Comparison of ENCODE assay signal across 15 cellular contexts in the genomic region with DNA sequence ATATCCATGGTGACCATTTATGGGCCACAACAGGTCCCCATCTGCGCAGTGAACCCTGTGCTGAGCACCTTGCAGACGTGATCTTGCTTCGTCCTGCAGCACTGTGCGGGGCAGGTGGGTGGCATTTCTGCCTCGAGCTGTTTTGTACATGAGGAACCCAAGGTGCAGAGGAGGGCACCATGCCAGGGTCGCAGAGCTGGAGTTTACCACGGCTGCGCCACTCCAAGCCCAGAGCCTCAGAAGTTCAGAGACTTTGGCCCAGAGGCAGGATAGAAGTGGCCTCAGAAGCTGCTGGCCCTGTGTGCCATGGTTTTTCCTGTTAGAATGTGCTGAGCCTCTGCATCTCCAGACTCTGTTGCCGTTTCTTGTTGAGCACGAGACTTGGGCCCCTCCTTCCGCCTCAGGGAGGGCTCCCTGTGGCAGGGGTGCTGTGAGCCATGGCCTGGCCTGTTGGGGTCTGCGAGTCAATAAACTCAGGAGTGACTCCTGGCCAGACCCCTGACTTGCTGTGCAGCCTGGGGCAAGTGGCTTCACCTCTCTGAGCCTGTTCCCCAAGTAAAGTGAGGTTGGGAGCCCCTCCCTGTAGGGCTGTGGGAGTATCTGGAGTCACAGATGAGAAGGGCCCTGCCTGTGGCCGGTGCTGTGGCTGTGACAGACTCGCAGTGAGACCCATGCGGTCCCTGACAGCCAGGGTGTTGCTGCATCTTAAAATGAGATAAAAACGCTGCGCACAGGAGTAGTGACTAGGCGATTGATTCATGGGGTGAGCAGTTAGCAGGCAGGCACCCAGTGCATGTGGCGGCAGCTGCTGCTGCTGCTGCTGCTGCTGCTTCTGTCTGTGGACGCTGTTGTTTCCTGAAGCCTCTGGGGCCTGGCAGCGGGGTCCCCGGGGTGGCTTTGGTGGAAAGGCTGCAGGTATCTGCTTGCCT. TPM values are rescaled to one million over a fixed set of nuclear protein-coding genes. Genes with fewer than 3 reads are reported as not detected.
DNase-seq lines count a peak whose midpoint lies in the region; ATAC-seq and TF ChIP-seq lines count a peak whose summit lies in the region.
"Had no signal": no experiment of that assay in that cellular context is flagged by ENCODE, and none has a peak within 500 bp of the region (broad histone marks: within the 10 kb centered on the region; RNA-seq: fewer than 3 reads in every experiment).

No MANE protein-coding gene starts in this region.

- no peaks in the 10 kb centered on the region for H3K9me3 Mint-ChIP-seq in osteocyte (ENCODE audit: unreplicated experiment)
- no peaks in the 10 kb centered on the region for H3K9me3 Mint-ChIP-seq in activated T-helper 17 cell treated with anti-CD3 and anti-CD28 coated beads, Interleukin-2, amount 50 U/mL, for 72 hours
- H3K9me3 Mint-ChIP-seq: CD4-positive, alpha-beta T cell had no signal

- H3K4me3 ChIP-seq in DND-41 (ENCODE audit: low read depth in 1 of 2, low read length in 2 of 2) = no peak overlapping the region
- no peak overlapping the region for H3K4me3 ChIP-seq in OCI-LY1 (ENCODE audit: low read depth, low read length, poor library complexity, severe bottlenecking)
- H3K4me3 ChIP-seq: esophagus squamous epithelium, HAP-1 had no signal

- peaks cover 12% of the 10 kb centered on the region for H3K9me3 ChIP-seq in DND-41 (ENCODE audit: insufficient read depth, low read length, severe bottlenecking)
- H3K9me3 ChIP-seq in OCI-LY1 (ENCODE audit: low read length) = no peaks in the 10 kb centered on the region
- H3K9me3 ChIP-seq: esophagus squamous epithelium had no signal

- no peak overlapping the region for H2AFZ ChIP-seq in DND-41 (ENCODE audit: low read depth, low read length)
- no peak overlapping the region for H2AFZ ChIP-seq in OCI-LY1 (ENCODE audit: low read length)

- H4K20me1 ChIP-seq in DND-41 (ENCODE audit: insufficient read depth, low read length) (peaks cover 44% of the 10 kb centered on the region), OCI-LY1 (ENCODE audit: insufficient read depth, low read length) (no peaks in the 10 kb centered on the region)

- TF ChIP-seq POLR2A in erythroblast (IDR thresholded peaks at IDR 0.05; ENCODE audit: low read length) = peak; percentile 83

- H3K9ac ChIP-seq in DND-41 (ENCODE audit: low read depth, low read length) = no peak overlapping the region
- H3K9ac ChIP-seq in OCI-LY1 (ENCODE audit: low read length) = peak overlapping the region; percentile 43; the same call in 1 of the 2 replicates

- H3K4me2 ChIP-seq in DND-41 (ENCODE audit: insufficient read depth, low read length) (no peak overlapping the region), OCI-LY1 (ENCODE audit: low read length) (peak overlapping the region; percentile 6; the same call in 1 of the 2 replicates)

- DNase-seq in DND-41 (no peak), erythroblast (lab: John Stamatoyannopoulos, UW) (peak; percentile 96 to 99), osteocyte (ENCODE audit: extremely low spot score, unreplicated experiment) (peak; percentile 87), GM10248 (ENCODE audit: extremely low spot score) (no peak), NCI-H1092 (lab: John Stamatoyannopoulos, UW) (no peak), NCI-H526 treated with DMSO at 0.1 percent for 48 hours (lab: John Stamatoyannopoulos, UW) (no peak)
- DNase-seq: activated T-cell treated with anti-CD3 and anti-CD28 coated beads, Interleukin-2, amount 50 U/mL, for 4 hours; brain microvascular endothelial cell; CD4-positive, alpha-beta T cell; esophagus squamous epithelium; NCI-H2029 treated with DMSO at 0.1 percent for 48 hours; stimulated activated CD4-positive, alpha-beta T cell treated with anti-CD3 and anti-CD28 coated beads, Interleukin-15, amount 100 ng/mL, for 24 hours had no signal

- H3K4me1 Mint-ChIP-seq in osteocyte (ENCODE audit: unreplicated experiment) = peaks cover 15% of the 10 kb centered on the region
- peaks cover 8% of the 10 kb centered on the region for H3K4me1 Mint-ChIP-seq in activated T-helper 17 cell treated with anti-CD3 and anti-CD28 coated beads, Interleukin-2, amount 50 U/mL, for 72 hours

- no peak overlapping the region for H3K4me3 Mint-ChIP-seq in osteocyte (ENCODE audit: unreplicated experiment)
- H3K4me3 Mint-ChIP-seq in activated T-helper 17 cell treated with anti-CD3 and anti-CD28 coated beads, Interleukin-2, amount 50 U/mL, for 72 hours = no peak overlapping the region
- H3K4me3 Mint-ChIP-seq: activated T-cell treated with anti-CD3 and anti-CD28 coated beads, Interleukin-2, amount 50 U/mL, for 4 hours; CD4-positive, alpha-beta T cell had no signal

- CTCF ChIA-PET in GM10248 (lab: Yijun Ruan, JAX) = interaction anchor here (1.6 to 3.0 kb wide), 2 partner anchors 10 to 17 kb away, joined by 3 to 16 read pairs; no protein-coding TSS in a partner anchor

- H3K27me3 ChIP-seq in DND-41 (ENCODE audit: insufficient read depth, low read length, poor library complexity) = no peaks in the 10 kb centered on the region
- no peaks in the 10 kb centered on the region for H3K27me3 ChIP-seq in OCI-LY1 (ENCODE audit: insufficient read depth, low read length)
- H3K27me3 ChIP-seq: brain microvascular endothelial cell, esophagus squamous epithelium had no signal

- peaks cover 21% of the 10 kb centered on the region for H3K36me3 ChIP-seq in DND-41 (ENCODE audit: insufficient read depth, low read length)
- peaks cover 16% of the 10 kb centered on the region; the same call in 1 of the 2 replicates for H3K36me3 ChIP-seq in OCI-LY1 (ENCODE audit: insufficient read depth, low read length)

- POLR2A ChIA-PET in GM10248 (lab: Yijun Ruan, JAX) = no interaction called here

- TF ChIP-seq CTCF in DND-41 (IDR thresholded peaks at IDR 0.05; ENCODE audit: borderline replicate concordance, extremely low read depth, low read length, poor library complexity, severe bottlenecking) (no peak), OCI-LY1 (IDR thresholded peaks at IDR 0.05; ENCODE audit: low read length) (no peak), osteocyte (IDR thresholded peaks at IDR 0.05) (no peak), GM10248 (IDR thresholded peaks at IDR 0.05; ENCODE audit: control extremely low read depth, extremely low read depth, low read depth, missing control alignments) (no peak)

- H3K79me2 ChIP-seq in DND-41 (ENCODE audit: insufficient read depth, low read length) = peaks cover 4% of the 10 kb centered on the region; the same call in 1 of the 2 replicates
- H3K79me2 ChIP-seq in OCI-LY1 (ENCODE audit: insufficient read depth, low read length) = no peaks in the 10 kb centered on the region

- H3F3A ChIP-seq in OCI-LY1 (ENCODE audit: insufficient read depth, low read length) = no peaks in the 10 kb centered on the region

- H3K9me2 ChIP-seq in OCI-LY1 (ENCODE audit: low read depth, low read length) = no peaks in the 10 kb centered on the region

- no peaks in the 10 kb centered on the region for H3K27me3 Mint-ChIP-seq in osteocyte (ENCODE audit: unreplicated experiment)
- no peaks in the 10 kb centered on the region for H3K27me3 Mint-ChIP-seq in activated T-helper 17 cell treated with anti-CD3 and anti-CD28 coated beads, Interleukin-2, amount 50 U/mL, for 72 hours

- H3K27ac Mint-ChIP-seq in osteocyte (ENCODE audit: unreplicated experiment) = no peak overlapping the region
- no peak overlapping the region for H3K27ac Mint-ChIP-seq in activated T-helper 17 cell treated with anti-CD3 and anti-CD28 coated beads, Interleukin-2, amount 50 U/mL, for 72 hours
- H3K27ac Mint-ChIP-seq: CD4-positive, alpha-beta T cell had no signal

- no peak overlapping the region for H3K27ac ChIP-seq in DND-41 (ENCODE audit: low read length)
- H3K27ac ChIP-seq in OCI-LY1 (ENCODE audit: low read depth, low read length, poor library complexity, severe bottlenecking) = peak overlapping the region; percentile 94
- H3K27ac ChIP-seq: brain microvascular endothelial cell, esophagus squamous epithelium had no signal

- H3K4me1 ChIP-seq in DND-41 (ENCODE audit: insufficient read depth, low read length) = no peaks in the 10 kb centered on the region
- H3K4me1 ChIP-seq in OCI-LY1 (ENCODE audit: insufficient read depth, low read length, severe bottlenecking) = peaks cover 67% of the 10 kb centered on the region
- H3K4me1 ChIP-seq: HAP-1 had no signal

- H3K36me3 Mint-ChIP-seq in osteocyte (ENCODE audit: unreplicated experiment) = peaks cover 9% of the 10 kb centered on the region
- H3K36me3 Mint-ChIP-seq in activated T-helper 17 cell treated with anti-CD3 and anti-CD28 coated beads, Interleukin-2, amount 50 U/mL, for 72 hours (ENCODE audit: low read depth) = peaks cover 75% of the 10 kb centered on the region

- ATAC-seq in DND-41 (ENCODE audit: insufficient read depth, low read depth) = peak; percentile 13; the same call in 1 of the 3 replicates
- no peak for ATAC-seq in activated T-helper 17 cell treated with anti-CD3 and anti-CD28 coated beads, Interleukin-2, amount 50 U/mL, for 72 hours (replicated peaks)
- ATAC-seq: activated T-cell treated with anti-CD3 and anti-CD28 coated beads, Interleukin-2, amount 50 U/mL, for 4 hours had no signal

RNA-seq across cellular contexts. Expression of gene MAP2K3, which starts 11.8 kb away (rescaled TPM):
- total RNA-seq in osteocyte = 33.1 and 36.2 TPM in 2 replicates
- 100 to 1,000 TPM; 107 to 112 TPM for total RNA-seq in activated T-helper 17 cell treated with anti-CD3 and anti-CD28 coated beads, Interleukin-2, amount 50 U/mL, for 72 hours

RNA-seq across cellular contexts. Expression of gene NATD1, which starts 43.2 kb away (rescaled TPM):
- total RNA-seq in osteocyte = 18.5 and 18.8 TPM in 2 replicates
- total RNA-seq in activated T-helper 17 cell treated with anti-CD3 and anti-CD28 coated beads, Interleukin-2, amount 50 U/mL, for 72 hours = 1 to 10 TPM; 1.8 to 2.3 TPM

Comparison
In these comparisons a context has a peak if more than half of its experiments do, and no peak if none do; other contexts are left out.
1. DNase-seq: peak in erythroblast (2 of 2) and osteocyte (single experiment); none in DND-41 (single experiment), GM10248 (single experiment), NCI-H1092 (single experiment) and NCI-H526 treated with DMSO at 0.1 percent for 48 hours (single experiment).